Comparison of ENCODE assay signal across 1 cellular context in the genomic region with DNA sequence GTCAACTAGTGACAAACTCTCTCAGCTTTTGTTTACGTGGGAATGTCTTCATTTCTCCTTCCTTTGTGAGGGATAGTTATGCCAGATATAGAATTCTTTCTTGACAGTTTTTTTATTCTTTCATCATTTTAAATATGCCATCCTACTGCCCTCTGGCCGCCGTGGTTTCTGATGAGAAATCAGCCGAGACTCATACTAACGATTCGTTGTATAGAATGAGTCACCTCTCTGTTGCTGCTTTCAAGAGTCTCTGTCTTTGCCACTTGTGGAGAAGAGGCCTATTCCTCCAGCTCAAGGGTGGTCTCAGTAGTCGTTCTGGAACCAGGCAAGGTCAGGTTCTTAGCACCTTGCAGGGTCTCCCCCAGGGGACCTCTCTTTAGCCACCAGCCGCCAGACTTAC.
TF ChIP-seq lines count a peak whose summit lies in the region.

No MANE protein-coding gene starts in this region.

TF ChIP-seq in K562, 482 proteins besides CTCF, POLR2A, EP300 and RAD21:
- TF ChIP-seq ELF4 (CRISPR knock-in tag; IDR thresholded peaks at IDR 0.05): no peak
- TF ChIP-seq DNMT1 (IDR thresholded peaks at IDR 0.05): no peak
- no peak for TF ChIP-seq BCLAF1 (IDR thresholded peaks at IDR 0.05; ENCODE audit: borderline replicate concordance in 1 of 2, control insufficient read depth in 1 of 2, low read depth in 2 of 2, low read length in 1 of 2)
- TF ChIP-seq FOSL1 (tag; conservative IDR thresholded peaks at IDR 0.05): peak; percentile 36; the same call in 1 of the 2 replicates
